Comparison of ENCODE assay signal across 35 cellular contexts in genomic region chr13:109770436-109770835, GRCh38.
"Had no signal": no experiment of that assay in that cellular context is flagged by ENCODE, and none has a peak within 500 bp of the region (broad histone marks: within the 10 kb centered on the region; RNA-seq: fewer than 3 reads in every experiment).

No MANE protein-coding gene starts in this region.

- H3K4me3 ChIP-seq: ascending aorta, cardiac muscle cell, Peyer's patch, SJSA1 had no signal

- H3K9me3 Mint-ChIP-seq: activated CD4-positive, alpha-beta T cell treated with anti-CD3 and anti-CD28 coated beads, Interleukin-2, amount 10 ng/mL, durations not matched to agents 24 days and 14 days; activated CD8-positive, alpha-beta T cell treated with anti-CD3 and anti-CD28 coated beads for 36 hours; activated naive CD4-positive, alpha-beta T cell treated with anti-CD3 and anti-CD28 coated beads, Interleukin-2, amount 50 U/mL, for 24 hours; activated naive CD8-positive, alpha-beta T cell treated with anti-CD3 and anti-CD28 coated beads, Interleukin-2, amount 10 ng/mL, durations not matched to agents 7 days and 5 days; activated T-cell treated with anti-CD3 and anti-CD28 coated beads, Interleukin-2, amount 50 U/mL, for 72 hours; activated T-helper 2 cell treated with anti-CD3 and anti-CD28 coated beads, Interferon-gamma antibody, Interleukin-2, Interleukin-4, amounts not matched to agents 10 μg/mL and 5 μg/mL and 100 μg/mL, durations not matched to agents 14 hours and 24 hours and 36 hours; central memory CD8-positive, alpha-beta T cell had no signal

- H3K27ac Mint-ChIP-seq: activated CD4-positive, alpha-beta T cell treated with anti-CD3 and anti-CD28 coated beads, Interleukin-2, amount 10 ng/mL, durations not matched to agents 24 days and 14 days; activated CD8-positive, alpha-beta T cell treated with anti-CD3 and anti-CD28 coated beads for 36 hours; activated naive CD4-positive, alpha-beta T cell treated with anti-CD3 and anti-CD28 coated beads, Interleukin-2, amount 50 U/mL, for 24 hours; activated naive CD8-positive, alpha-beta T cell treated with anti-CD3 and anti-CD28 coated beads, Interleukin-2, amount 10 ng/mL, durations not matched to agents 7 days and 5 days; activated T-cell treated with anti-CD3 and anti-CD28 coated beads, Interleukin-2, amount 50 U/mL, for 72 hours; activated T-helper 2 cell treated with anti-CD3 and anti-CD28 coated beads, Interferon-gamma antibody, Interleukin-2, Interleukin-4, amounts not matched to agents 10 μg/mL and 5 μg/mL and 100 μg/mL, durations not matched to agents 14 hours and 24 hours and 36 hours had no signal

- H3K27me3 ChIP-seq: ascending aorta, cardiac muscle cell, Peyer's patch, SJSA1 had no signal

- ATAC-seq: activated CD8-positive, alpha-beta T cell treated with anti-CD3 and anti-CD28 coated beads for 36 hours; activated T-cell treated with anti-CD3 and anti-CD28 coated beads, Interleukin-2, amount 50 U/mL, for 72 hours; PC-3; SK-N-SH treated with all-trans-retinoic acid at 6 μM for 48 hours had no signal

- DNase-seq: activated CD4-positive, alpha-beta T cell treated with anti-CD3 and anti-CD28 coated beads, Interleukin-2, amount 10 ng/mL, durations not matched to agents 24 days and 14 days; activated CD4-positive, alpha-beta T cell treated with anti-CD3 and anti-CD28 coated beads, Interleukin-2, amount 50 U/mL, for 4 hours; activated CD8-positive, alpha-beta T cell treated with anti-CD3 and anti-CD28 coated beads for 36 hours; activated gamma-delta T cell; activated naive CD4-positive, alpha-beta T cell treated with Interleukin-2 at 50 U/mL for 16 hours; activated naive CD8-positive, alpha-beta T cell treated with anti-CD3 and anti-CD28 coated beads, Interleukin-2, amount 10 ng/mL, durations not matched to agents 7 days and 5 days; activated T-cell treated with anti-CD3 and anti-CD28 coated beads, Interleukin-2, amount 50 U/mL, for 1 hour; activated T-cell treated with anti-CD3 and anti-CD28 coated beads, Interleukin-2, amount 50 U/mL, for 72 hours; amygdala; Karpas-422; KBM-7; NCI-H1105; NCI-H1417 treated with DMSO at 0.1 percent for 48 hours; NCI-H187 treated with DMSO at 0.1 percent for 48 hours; NCI-H2081; NCI-H2171 treated with DMSO at 0.1 percent for 48 hours; NCI-H226; NCI-H510A; NCI-H526; NCI-H748 treated with DMSO at 0.1 percent for 48 hours; NK-92 treated with Interleukin-12 subunit alpha and Interleukin-12 subunit beta, amount 100 ng/mL, for 24 hours; PC-3; Peyer's patch; RPMI8226; SHP77 treated with DMSO at 0.1 percent for 48 hours; T-helper 1 cell; T1000; WERI-Rb-1 had no signal

- H3K9me3 ChIP-seq: ascending aorta, Peyer's patch, SJSA1 had no signal

- H3K4me3 Mint-ChIP-seq: activated CD4-positive, alpha-beta T cell treated with anti-CD3 and anti-CD28 coated beads, Interleukin-2, amount 10 ng/mL, durations not matched to agents 24 days and 14 days; activated CD8-positive, alpha-beta T cell treated with anti-CD3 and anti-CD28 coated beads for 36 hours; activated naive CD4-positive, alpha-beta T cell treated with anti-CD3 and anti-CD28 coated beads, Interleukin-2, amount 50 U/mL, for 24 hours; activated naive CD8-positive, alpha-beta T cell treated with anti-CD3 and anti-CD28 coated beads, Interleukin-2, amount 10 ng/mL, durations not matched to agents 7 days and 5 days; activated T-cell treated with anti-CD3 and anti-CD28 coated beads, Interleukin-2, amount 50 U/mL, for 72 hours; central memory CD8-positive, alpha-beta T cell had no signal

- H3K27me3 Mint-ChIP-seq: activated CD4-positive, alpha-beta T cell treated with anti-CD3 and anti-CD28 coated beads, Interleukin-2, amount 10 ng/mL, durations not matched to agents 24 days and 14 days; activated CD8-positive, alpha-beta T cell treated with anti-CD3 and anti-CD28 coated beads for 36 hours; activated naive CD4-positive, alpha-beta T cell treated with anti-CD3 and anti-CD28 coated beads, Interleukin-2, amount 50 U/mL, for 24 hours; activated naive CD8-positive, alpha-beta T cell treated with anti-CD3 and anti-CD28 coated beads, Interleukin-2, amount 10 ng/mL, durations not matched to agents 7 days and 5 days; central memory CD8-positive, alpha-beta T cell had no signal

- H3K27ac ChIP-seq: ascending aorta, cardiac muscle cell, Peyer's patch, SJSA1, WERI-Rb-1 had no signal

- H3K36me3 ChIP-seq: cardiac muscle cell had no signal

- H3K4me1 ChIP-seq: Peyer's patch had no signal

- H3K4me1 Mint-ChIP-seq: activated naive CD8-positive, alpha-beta T cell treated with anti-CD3 and anti-CD28 coated beads, Interleukin-2, amount 10 ng/mL, durations not matched to agents 7 days and 5 days; central memory CD8-positive, alpha-beta T cell had no signal
